ENCODE assay signal across 20 cellular contexts in the genomic region with DNA sequence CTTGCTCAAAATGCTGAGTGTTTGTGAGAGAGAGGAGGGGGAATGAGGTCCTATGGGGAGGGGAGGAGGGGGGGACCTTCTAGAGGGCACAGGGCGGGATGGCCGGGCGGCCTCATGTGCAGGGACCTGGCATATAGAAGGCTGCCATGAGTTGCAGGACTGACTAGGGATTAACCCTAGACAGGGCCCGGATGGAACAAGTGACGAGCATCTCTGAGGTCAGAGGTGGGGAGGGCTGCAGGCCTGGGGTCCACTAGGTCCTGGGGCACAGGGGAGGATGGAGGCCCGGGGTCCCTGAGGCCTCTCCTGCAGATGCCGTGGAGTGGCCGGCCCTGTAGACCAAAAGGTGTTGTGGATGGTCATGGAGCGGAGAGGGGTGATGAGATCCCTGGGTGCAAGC.
DNase-seq lines count a peak whose midpoint lies in the region; ATAC-seq, FAIRE-seq and TF ChIP-seq lines count a peak whose summit lies in the region.
"Had no signal": no experiment of that assay in that cellular context is flagged by ENCODE, and none has a peak within 500 bp of the region (broad histone marks: within the 10 kb centered on the region; RNA-seq: fewer than 3 reads in every experiment).

No MANE protein-coding gene starts in this region.

- H3K27me3 Mint-ChIP-seq in nephron progenitor cell (ENCODE audit: low read depth, poor library complexity) (peaks cover 10% of the 10 kb centered on the region), Caco-2 (ENCODE audit: insufficient read depth, unreplicated experiment) (no peaks in the 10 kb centered on the region)

- H4K8ac ChIP-seq in H1 (ENCODE audit: extremely low read depth, insufficient read depth, low read length), result peak overlapping the region; percentile 68; the same call in 1 of the 2 replicates
- H4K8ac ChIP-seq in neuronal stem cell (ENCODE audit: low read depth, low read length), result no peak overlapping the region

- DNase-seq in GM13977 (ENCODE audit: low spot score) (peak; percentile 14), H1 (ENCODE audit: low read depth in 1 of 2, low spot score in 2 of 2) (no peak), neuronal stem cell (ENCODE audit: low spot score) (no peak), upper lobe of right lung (peak; percentile 30), nephron progenitor cell (no peak), Caco-2 (no peak)
- DNase-seq in stimulated activated CD4-positive, alpha-beta T cell treated with anti-CD3 and anti-CD28 coated beads, Interleukin-2, amount 100 ng/mL, for 24 hours, result no peak
- DNase-seq: Calu3; CD4-positive, alpha-beta memory T cell; DMS79 treated with DMSO at 0.1 percent for 48 hours; GF-D8; GM23248; HFFc6; IMR-90 had no signal

- H2BK15ac ChIP-seq in H1 (ENCODE audit: low read length), result no peak overlapping the region
- peak overlapping the region; percentile 63 for H2BK15ac ChIP-seq in neuronal stem cell (ENCODE audit: low read length)

- H3K9me3 Mint-ChIP-seq in nephron progenitor cell (no peaks in the 10 kb centered on the region), Caco-2 (ENCODE audit: unreplicated experiment) (no peaks in the 10 kb centered on the region)
- H3K9me3 Mint-ChIP-seq: HFFc6 had no signal

- H3K27ac ChIP-seq in H1 (ENCODE audit: low read depth, low read length) (no peak overlapping the region), neuronal stem cell (replicated peaks; ENCODE audit: low read length) (no peak overlapping the region), upper lobe of right lung (no peak overlapping the region)
- H3K27ac ChIP-seq: GM23248 had no signal

- H2AK5ac ChIP-seq in H1 (ENCODE audit: low read depth, low read length) (no peak overlapping the region), neuronal stem cell (ENCODE audit: low read depth, low read length) (peak overlapping the region; percentile 34)

- H3K36me3 ChIP-seq in H1 (ENCODE audit: control insufficient read depth in 2 of 4, insufficient read depth in 4 of 4, low read length in 3 of 4) (no peaks in the 10 kb centered on the region), neuronal stem cell (replicated peaks in 1 of 2; ENCODE audit: control insufficient read depth in 2 of 2, insufficient read depth in 2 of 2, low read length in 2 of 2) (no peaks in the 10 kb centered on the region), upper lobe of right lung (no peaks in the 10 kb centered on the region), Caco-2 (ENCODE audit: control insufficient read depth, insufficient read depth, low read length) (no peaks in the 10 kb centered on the region)
- H3K36me3 ChIP-seq: BLaER1 had no signal

- H2AFZ ChIP-seq in H1 (ENCODE audit: low read length), result no peak overlapping the region
- H2AFZ ChIP-seq in neuronal stem cell (ENCODE audit: low read length), result no peak overlapping the region
- H2AFZ ChIP-seq: GM23248 had no signal

- H2BK20ac ChIP-seq in H1 (ENCODE audit: low read length), result no peak overlapping the region

- WGBS in H1 (ENCODE audit: extremely low coverage in 1 of 2, insufficient coverage in 1 of 2, insufficient read length in 1 of 2, insufficient replicate concordance in 2 of 2, low coverage in 1 of 2, low lambda C conversion rate in 2 of 2, missing lambda C conversion rate in 1 of 2), 2 experiments, result 97% methylated on average over 6 of the region's 9 CpGs; no CpG with 5 or more reads in 1 of the 2 experiments
- whole genome bisulfite sequencing in neuronal stem cell (ENCODE audit: extremely low coverage in 2 of 2, insufficient read length in 2 of 2, insufficient replicate concordance in 1 of 2), 2 donors, result no CpG with 5 or more reads among the region's 9 CpGs

- no peak overlapping the region for H2BK120ac ChIP-seq in H1 (replicated peaks; ENCODE audit: low read depth, low read length)
- no peak overlapping the region for H2BK120ac ChIP-seq in neuronal stem cell (ENCODE audit: low read depth, low read length)

- H3K4me2 ChIP-seq in H1 (ENCODE audit: insufficient read depth in 1 of 2, low read depth in 2 of 2, low read length in 2 of 2) (no peak overlapping the region), neuronal stem cell (ENCODE audit: insufficient read depth, low read length, poor library complexity, severe bottlenecking) (no peak overlapping the region)
- H3K4me2 ChIP-seq: BLaER1 had no signal

- H3K4me1 ChIP-seq in H1 (replicated peaks in 1 of 4; ENCODE audit: control insufficient read depth in 3 of 4, insufficient read depth in 4 of 4, low read length in 3 of 4) (peaks cover 0 to 4% (median 1%) of the 10 kb centered on the region in 4 experiments; a peak in 2 of 7 replicates), neuronal stem cell (ENCODE audit: control insufficient read depth in 2 of 2, insufficient read depth in 1 of 2, low read depth in 1 of 2, low read length in 2 of 2) (peaks cover 0 to 3% of the 10 kb centered on the region in 2 donors), upper lobe of right lung (peaks cover 4% of the 10 kb centered on the region), Caco-2 (no peaks in the 10 kb centered on the region)

- BruUV-seq in Caco-2 (replicated peaks; lab: Mats Ljungman, UMichigan), result no TSS peak

- CTCF ChIA-PET in H1 (lab: Charles Lee; ENCODE audit: partially characterized antibody), result interaction anchor here (1.2 kb wide), 1 partner anchor 106 kb away, joined by 3 read pairs; a partner anchor contains a TSS
- CTCF ChIA-PET in Caco-2 (lab: Charles Lee), result no interaction called here

- H3K4me3 Mint-ChIP-seq in nephron progenitor cell (no peak overlapping the region), Caco-2 (ENCODE audit: unreplicated experiment) (no peak overlapping the region)
- H3K4me3 Mint-ChIP-seq: CD14-positive monocyte; CD4-positive, alpha-beta memory T cell; HFFc6 had no signal

- no peak for FAIRE-seq in H1 (lab: Jason Lieb, UNC)
- FAIRE-seq: GM19239, H54, HTR-8/SVneo had no signal

- no peak overlapping the region for H3K27ac Mint-ChIP-seq in nephron progenitor cell
- H3K27ac Mint-ChIP-seq in Caco-2 (ENCODE audit: unreplicated experiment), result no peak overlapping the region
- H3K27ac Mint-ChIP-seq: CD14-positive monocyte, HFFc6 had no signal

- H3K27me3 ChIP-seq in H1 (replicated peaks in 1 of 4; ENCODE audit: control insufficient read depth in 3 of 4, extremely low read depth in 1 of 4, insufficient read depth in 3 of 4, low read length in 3 of 4) (no peaks in the 10 kb centered on the region), neuronal stem cell (ENCODE audit: control insufficient read depth in 3 of 3, insufficient read depth in 3 of 3, low read depth in 1 of 3, low read length in 3 of 3) (peaks cover 0 to 31% (median 0%) of the 10 kb centered on the region in 3 experiments), upper lobe of right lung (no peaks in the 10 kb centered on the region), Caco-2 (replicated peaks; ENCODE audit: control insufficient read depth, insufficient read depth, low read length) (no peaks in the 10 kb centered on the region)
- H3K27me3 ChIP-seq: BLaER1 had no signal

- H3K4ac ChIP-seq in H1 (replicated peaks; ENCODE audit: insufficient read length, low read depth, low read length), result no peak overlapping the region
- H3K4ac ChIP-seq in neuronal stem cell (ENCODE audit: low read length), result no peak overlapping the region

- H3K4me3 ChIP-seq in H1 (ENCODE audit: extremely low read depth in 1 of 4, insufficient read depth in 2 of 4, low read depth in 3 of 4, low read length in 4 of 4) (no peak overlapping the region), neuronal stem cell (ENCODE audit: low read length in 2 of 2) (no peak overlapping the region), upper lobe of right lung (no peak overlapping the region), Caco-2 (ENCODE audit: low read depth, low read length) (no peak overlapping the region)
- H3K4me3 ChIP-seq: BLaER1, GM23248 had no signal

- intact Hi-C loops in upper lobe of right lung (cut with DNase I), result no loop called here
- intact Hi-C loops in Caco-2 (cut with micrococcal nuclease; ENCODE audit: unreplicated experiment), result no loop called here

- no peak for ATAC-seq in upper lobe of right lung
- ATAC-seq: HCT116 had no signal

- H3K9me3 ChIP-seq in H1 (ENCODE audit: insufficient read depth in 2 of 2, low read depth in 1 of 2, low read length in 1 of 2) (no peaks in the 10 kb centered on the region), neuronal stem cell (replicated peaks in 1 of 2; ENCODE audit: control insufficient read depth in 2 of 2, insufficient read depth in 1 of 2, low read depth in 1 of 2, low read length in 2 of 2) (no peaks in the 10 kb centered on the region), upper lobe of right lung (no peaks in the 10 kb centered on the region), Caco-2 (no peaks in the 10 kb centered on the region)

- no peak overlapping the region for H4K91ac ChIP-seq in H1 (replicated peaks; ENCODE audit: insufficient read length, low read length)
- no peak overlapping the region for H4K91ac ChIP-seq in neuronal stem cell (ENCODE audit: low read depth, low read length, poor library complexity)

- H2BK5ac ChIP-seq in H1 (ENCODE audit: low read depth, low read length), result no peak overlapping the region
- H2BK5ac ChIP-seq in neuronal stem cell (ENCODE audit: low read length), result peak overlapping the region; percentile 79

- H4K20me1 ChIP-seq in H1 (replicated peaks in 1 of 2; ENCODE audit: control insufficient read depth in 1 of 2, insufficient read depth in 2 of 2, low read length in 2 of 2), result no peaks in the 10 kb centered on the region
- H4K20me1 ChIP-seq: BLaER1 had no signal

- POLR2A ChIA-PET in H1 (lab: Charles Lee; ENCODE audit: partially characterized antibody) (no interaction called here), Caco-2 (lab: Charles Lee) (no interaction called here)

- no peaks in the 10 kb centered on the region for H3K36me3 Mint-ChIP-seq in nephron progenitor cell (ENCODE audit: low read depth)
- no peaks in the 10 kb centered on the region for H3K36me3 Mint-ChIP-seq in Caco-2 (ENCODE audit: insufficient read depth, unreplicated experiment)
- H3K36me3 Mint-ChIP-seq: CD14-positive monocyte; CD4-positive, alpha-beta memory T cell had no signal

- no peak for TF ChIP-seq EP300 in H1 (IDR thresholded peaks at IDR 0.05; ENCODE audit: borderline replicate concordance in 1 of 2, low read depth in 2 of 2, low read length in 2 of 2)

- H3K14ac ChIP-seq in H1 (ENCODE audit: insufficient read length), result no peak overlapping the region
- peak overlapping the region; percentile 78 for H3K14ac ChIP-seq in neuronal stem cell (ENCODE audit: low read length)

- no peak overlapping the region for H3K56ac ChIP-seq in H1 (replicated peaks; ENCODE audit: insufficient read length, low read depth, low read length)

- TF ChIP-seq CTCF in GM13977 (IDR thresholded peaks at IDR 0.05; ENCODE audit: extremely low read depth, insufficient read depth, missing control alignments) (no peak), H1 (IDR thresholded peaks at IDR 0.05; ENCODE audit: control extremely low read depth in 1 of 3, insufficient read depth in 1 of 3, low read depth in 1 of 3, low read length in 3 of 3) (no peak), upper lobe of right lung (IDR thresholded peaks at IDR 0.05) (no peak), nephron progenitor cell (IDR thresholded peaks at IDR 0.05) (no peak), Caco-2 (IDR thresholded peaks at IDR 0.05; ENCODE audit: insufficient read depth in 1 of 2, low read depth in 1 of 2, low read length in 1 of 2, severe bottlenecking in 1 of 2, unreplicated experiment in 1 of 2) (no peak)

- H3K23me2 ChIP-seq in H1 (ENCODE audit: low read depth, low read length), result no peaks in the 10 kb centered on the region

- in situ Hi-C loops in GM13977 (cut with MboI; ENCODE audit: low pct_unique_long_range_greater_than_20kb, low sequenced_read_pairs, unreplicated experiment), result no loop called here

- TF ChIP-seq RAD21 in H1 (IDR thresholded peaks at IDR 0.05 in 1 of 2, conservative IDR thresholded peaks at IDR 0.05 in 1 of 2; ENCODE audit: low read depth in 2 of 2, low read length in 2 of 2), result no peak

- H2BK12ac ChIP-seq in H1 (ENCODE audit: low read depth, low read length), result no peak overlapping the region
- no peak overlapping the region for H2BK12ac ChIP-seq in neuronal stem cell (ENCODE audit: low read length)

- H3K79me2 ChIP-seq in H1 (ENCODE audit: control insufficient read depth in 1 of 2, insufficient read depth in 2 of 2, low read length in 2 of 2), result no peaks in the 10 kb centered on the region

- H3K23ac ChIP-seq in H1 (ENCODE audit: insufficient read length) (no peak overlapping the region), neuronal stem cell (ENCODE audit: low read depth, low read length, poor library complexity) (no peak overlapping the region)

- H3K18ac ChIP-seq in H1 (ENCODE audit: extremely low read depth, low read length), result no peak overlapping the region
- peak overlapping the region; percentile 44 for H3K18ac ChIP-seq in neuronal stem cell (ENCODE audit: low read length)

- H3K9ac ChIP-seq in H1 (replicated peaks in 1 of 4; ENCODE audit: extremely low read depth in 1 of 4, low read depth in 3 of 4, low read length in 3 of 4) (no peak overlapping the region), neuronal stem cell (ENCODE audit: low read depth, low read length, poor library complexity) (peak overlapping the region; percentile 18)
- H3K9ac ChIP-seq: BLaER1, GM23248 had no signal

- H3K79me1 ChIP-seq in H1 (ENCODE audit: low read depth, low read length), result no peaks in the 10 kb centered on the region
- peaks cover 2% of the 10 kb centered on the region for H3K79me1 ChIP-seq in neuronal stem cell (ENCODE audit: low read depth, low read length)

- H3K4me1 Mint-ChIP-seq in nephron progenitor cell, result peaks cover 43% of the 10 kb centered on the region
- no peaks in the 10 kb centered on the region for H3K4me1 Mint-ChIP-seq in Caco-2 (ENCODE audit: low read depth, unreplicated experiment)
- H3K4me1 Mint-ChIP-seq: CD14-positive monocyte had no signal

- H4K5ac ChIP-seq in H1 (ENCODE audit: insufficient read length, low read depth, low read length), result no peak overlapping the region

- no peak for TF ChIP-seq POLR2A in H1 (IDR thresholded peaks at IDR 0.05; ENCODE audit: control extremely low read depth in 1 of 2, low read depth in 2 of 2, low read length in 2 of 2)

Comparison
In these comparisons a context has a peak if more than half of its experiments do, and no peak if none do; other contexts are left out.
1. DNase-seq: peak in GM13977 (single experiment) and upper lobe of right lung (single experiment); none in H1 (0 of 2), neuronal stem cell (single experiment), stimulated activated CD4-positive, alpha-beta T cell treated with anti-CD3 and anti-CD28 coated beads, Interleukin-2, amount 100 ng/mL, for 24 hours (0 of 2), nephron progenitor cell (single experiment) and Caco-2 (0 of 2).